Comparison of ENCODE assay signal across 9 cellular contexts in the genomic region with DNA sequence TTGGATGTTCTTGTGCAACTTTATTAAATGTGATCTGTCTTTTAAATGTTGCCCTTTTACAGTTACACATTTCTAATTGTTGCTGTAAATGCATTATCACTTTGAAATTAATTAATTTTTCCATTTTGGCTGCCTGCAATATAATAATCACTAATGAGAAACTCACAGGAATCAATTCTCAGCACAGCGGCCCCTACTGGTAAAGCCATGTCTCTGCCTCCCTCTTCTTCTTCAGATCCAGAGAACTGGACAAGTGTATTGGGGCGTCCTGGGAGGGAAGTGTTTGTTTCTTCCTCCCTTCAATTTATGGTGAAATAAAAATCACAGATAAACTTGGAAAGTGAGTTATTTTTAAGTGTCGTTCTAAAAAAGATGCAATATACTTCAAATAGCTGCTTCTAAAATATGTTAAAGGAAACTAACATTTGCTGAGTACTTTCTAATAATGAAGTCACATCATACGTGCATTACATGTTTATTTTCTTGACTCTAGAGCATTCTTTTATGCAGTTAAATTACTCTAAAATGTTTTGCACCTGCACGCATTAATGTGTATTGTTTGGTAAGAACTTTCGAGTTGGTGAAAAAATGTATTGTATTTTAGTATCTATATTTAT.
DNase-seq lines count a peak whose midpoint lies in the region; ATAC-seq and TF ChIP-seq lines count a peak whose summit lies in the region.
"Had no signal": no experiment of that assay in that cellular context is flagged by ENCODE, and none has a peak within 500 bp of the region (broad histone marks: within the 10 kb centered on the region; RNA-seq: fewer than 3 reads in every experiment).

No MANE protein-coding gene starts in this region.

- no peaks in the 10 kb centered on the region for H3K9me3 ChIP-seq in fibroblast of lung (ENCODE audit: control insufficient read depth, insufficient read depth, low read depth, low read length)

- TF ChIP-seq CTCF in fibroblast of lung (conservative IDR thresholded peaks at IDR 0.05 in 1 of 2, IDR thresholded peaks at IDR 0.05 in 1 of 2; ENCODE audit: low read depth in 1 of 2, low read length in 2 of 2) (peak; percentile 53 to 90), retinal pigment epithelial cell (conservative IDR thresholded peaks at IDR 0.05; ENCODE audit: low read depth, low read length) (peak; percentile 96)

- H3K4me1 Mint-ChIP-seq in activated CD4-positive, alpha-beta memory T cell treated with anti-CD3 and anti-CD28 coated beads, Interleukin-2, amount 10 ng/mL, durations not matched to agents 7 days and 5 days: no peaks in the 10 kb centered on the region

- H3K36me3 Mint-ChIP-seq in activated CD4-positive, alpha-beta memory T cell treated with anti-CD3 and anti-CD28 coated beads, Interleukin-2, amount 10 ng/mL, durations not matched to agents 7 days and 5 days (ENCODE audit: low read depth): peaks cover 5% of the 10 kb centered on the region

- intact Hi-C loops in Right ventricle myocardium superior (cut with DNase I) (loop anchor here (5.0 kb wide), 1 partner anchor 315 kb away; no protein-coding TSS in a partner anchor), cardiac septum (cut with DNase I) (no loop called here)

- POLR2A ChIA-PET in activated CD4-positive, alpha-beta memory T cell treated with anti-CD3 and anti-CD28 coated beads, Interleukin-2, amount 10 ng/mL, durations not matched to agents 7 days and 5 days (lab: Charles Lee): no interaction called here

- H3K4me3 ChIP-seq in fibroblast of lung (replicated peaks in 1 of 4; ENCODE audit: control extremely low read depth in 1 of 4, insufficient read depth in 1 of 4, low read depth in 3 of 4, low read length in 4 of 4): no peak overlapping the region
- H3K4me3 ChIP-seq in retinal pigment epithelial cell (ENCODE audit: low read length): no peak overlapping the region

- no peaks in the 10 kb centered on the region for H3K9me3 Mint-ChIP-seq in activated CD4-positive, alpha-beta memory T cell treated with anti-CD3 and anti-CD28 coated beads, Interleukin-2, amount 10 ng/mL, durations not matched to agents 7 days and 5 days
- H3K9me3 Mint-ChIP-seq: activated naive CD4-positive, alpha-beta T cell treated with anti-CD3 and anti-CD28 coated beads, Interleukin-2, amount 50 U/mL, for 72 hours had no signal

- H3K9ac ChIP-seq in fibroblast of lung (ENCODE audit: insufficient read depth, low read length): no peak overlapping the region

- H3K27me3 Mint-ChIP-seq in activated CD4-positive, alpha-beta memory T cell treated with anti-CD3 and anti-CD28 coated beads, Interleukin-2, amount 10 ng/mL, durations not matched to agents 7 days and 5 days: no peaks in the 10 kb centered on the region

- H3K79me2 ChIP-seq in fibroblast of lung (ENCODE audit: control insufficient read depth, insufficient read depth, low read length): no peaks in the 10 kb centered on the region

- H3K27ac ChIP-seq in fibroblast of lung (ENCODE audit: insufficient read depth, low read length): no peak overlapping the region

- H3K27ac Mint-ChIP-seq in activated CD4-positive, alpha-beta memory T cell treated with anti-CD3 and anti-CD28 coated beads, Interleukin-2, amount 10 ng/mL, durations not matched to agents 7 days and 5 days: no peak overlapping the region
- H3K27ac Mint-ChIP-seq: activated naive CD4-positive, alpha-beta T cell treated with anti-CD3 and anti-CD28 coated beads, Interleukin-2, amount 50 U/mL, for 72 hours had no signal

- CTCF ChIA-PET in activated CD4-positive, alpha-beta memory T cell treated with anti-CD3 and anti-CD28 coated beads, Interleukin-2, amount 10 ng/mL, durations not matched to agents 7 days and 5 days (lab: Charles Lee): interaction anchor here (0.6 to 1.4 kb wide), 3 partner anchors 10 to 13 kb away, joined by 4 to 5 read pairs (median 5); no protein-coding TSS in a partner anchor

- H3K4me2 ChIP-seq in fibroblast of lung (ENCODE audit: extremely low read depth, insufficient read depth, low read length): no peak overlapping the region

- H3K36me3 ChIP-seq in fibroblast of lung (ENCODE audit: control insufficient read depth, insufficient read depth, low read length): no peaks in the 10 kb centered on the region

- no peak overlapping the region for H3K4me3 Mint-ChIP-seq in activated CD4-positive, alpha-beta memory T cell treated with anti-CD3 and anti-CD28 coated beads, Interleukin-2, amount 10 ng/mL, durations not matched to agents 7 days and 5 days

- no peaks in the 10 kb centered on the region for H3K4me1 ChIP-seq in fibroblast of lung (ENCODE audit: control insufficient read depth, extremely low read depth, insufficient read depth, low read length)

- H3K27me3 ChIP-seq in fibroblast of lung (ENCODE audit: control insufficient read depth, insufficient read depth, low read length): no peaks in the 10 kb centered on the region

- no peaks in the 10 kb centered on the region for H4K20me1 ChIP-seq in fibroblast of lung (ENCODE audit: control insufficient read depth, extremely low read depth, insufficient read depth, low read length)

- H2AFZ ChIP-seq in fibroblast of lung (ENCODE audit: low read length): no peak overlapping the region

- DNase-seq in Right ventricle myocardium superior (no peak), cardiac septum (ENCODE audit: low spot score) (no peak), M059J (ENCODE audit: low read depth) (peak; percentile 4), fibroblast of lung (ENCODE audit: low read depth in 2 of 2) (peak in 1 of 2 donors; percentile 39), retinal pigment epithelial cell (ENCODE audit: low read depth) (no peak)
- DNase-seq in activated CD4-positive, alpha-beta memory T cell treated with anti-CD3 and anti-CD28 coated beads, Interleukin-2, amount 10 ng/mL, durations not matched to agents 7 days and 5 days: peak; percentile 23

- ATAC-seq in Right ventricle myocardium superior (ENCODE audit: poor library complexity): peak; percentile 56
- no peak for ATAC-seq in HG03139 (IDR thresholded peaks at IDR 0.05; ENCODE audit: unreplicated experiment)
- ATAC-seq in GM19397 (IDR thresholded peaks at IDR 0.05; ENCODE audit: unreplicated experiment): no peak
- ATAC-seq: activated naive CD4-positive, alpha-beta T cell treated with anti-CD3 and anti-CD28 coated beads, Interleukin-2, amount 50 U/mL, for 72 hours had no signal

Comparison
In these comparisons a context has a peak if more than half of its experiments do, and no peak if none do; other contexts are left out.
1. DNase-seq: peak in M059J (single experiment) and activated CD4-positive, alpha-beta memory T cell treated with anti-CD3 and anti-CD28 coated beads, Interleukin-2, amount 10 ng/mL, durations not matched to agents 7 days and 5 days (single experiment); none in Right ventricle myocardium superior (single experiment), cardiac septum (single experiment) and retinal pigment epithelial cell (single experiment).